In the genomic region with DNA sequence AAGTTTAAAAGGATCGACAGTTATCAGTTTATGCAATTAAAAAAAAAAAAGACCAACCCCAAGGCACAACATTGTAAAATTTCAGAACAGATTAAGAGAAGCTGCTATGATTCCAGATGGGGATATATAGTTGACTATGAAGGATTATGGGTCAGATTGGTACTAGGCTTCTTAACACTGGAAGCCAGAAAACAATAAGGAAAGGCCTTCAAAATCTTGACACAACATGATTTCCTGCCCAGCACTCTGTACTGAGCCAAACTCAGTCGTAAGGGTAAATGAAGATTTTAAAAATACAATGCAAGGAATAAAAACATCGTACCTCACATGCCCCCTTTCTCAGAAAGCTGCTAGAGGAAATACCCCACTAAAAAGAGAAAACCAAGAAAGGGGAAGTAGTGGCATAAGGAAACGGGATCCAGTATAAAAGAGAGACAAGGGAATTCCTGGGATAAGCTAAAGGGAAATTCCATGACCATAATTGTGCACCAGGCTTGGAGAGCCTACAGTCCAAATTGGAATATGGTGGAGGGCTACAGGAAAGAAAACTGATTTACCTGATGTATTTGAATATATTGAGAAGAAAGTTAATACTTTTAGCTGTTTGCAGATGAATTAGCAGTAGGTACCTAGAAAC, we compare ENCODE assay signal across 19 cellular contexts. TPM values are rescaled to one million over a fixed set of nuclear protein-coding genes. Genes with fewer than 3 reads are reported as not detected.
DNase-seq lines count a peak whose midpoint lies in the region; ATAC-seq, FAIRE-seq and TF ChIP-seq lines count a peak whose summit lies in the region.
"Had no signal": no experiment of that assay in that cellular context is flagged by ENCODE, and none has a peak within 500 bp of the region (broad histone marks: within the 10 kb centered on the region; RNA-seq: fewer than 3 reads in every experiment).

No MANE protein-coding gene starts in this region.

- no peaks in the 10 kb centered on the region for H3F3A ChIP-seq in GM23248 (ENCODE audit: insufficient read depth)

- no peak for TF ChIP-seq RAD21 in HepG2 (CRISPR knock-in tag; IDR thresholded peaks at IDR 0.05)

- H3K4me2 ChIP-seq in HepG2 (ENCODE audit: low read depth, low read length) = no peak overlapping the region
- H3K4me2 ChIP-seq in endothelial cell of umbilical vein (ENCODE audit: insufficient read depth, low read length) = no peak overlapping the region
- no peak overlapping the region for H3K4me2 ChIP-seq in GM23248 (ENCODE audit: unreplicated experiment)
- H3K4me2 ChIP-seq: PC-9 had no signal

- BruUV-seq in HepG2 (replicated peaks; lab: Mats Ljungman, UMichigan) (no TSS peak), endothelial cell of umbilical vein (replicated peaks; lab: Mats Ljungman, UMichigan) (no TSS peak)

- peak in 3 of 4 donors; percentile 23 to 38 (median 27) for ATAC-seq in right lobe of liver
- no peak for ATAC-seq in HepG2
- no peak for ATAC-seq in stimulated activated memory B cell treated with anti-CD40 and anti-IgM and Interleukin-4, amounts not matched to agents 10 μg/mL and 1 μg/mL and 100 μg/mL, for 72 hours
- ATAC-seq: activated CD4-positive, CD25-positive, alpha-beta regulatory T cell treated with anti-CD3 and anti-CD28 coated beads, Interleukin-2, amount 50 U/mL, for 24 hours had no signal

- H3K9me3 ChIP-seq in right lobe of liver (no peaks in the 10 kb centered on the region), HepG2 (ENCODE audit: low read length) (no peaks in the 10 kb centered on the region), endothelial cell of umbilical vein (replicated peaks; ENCODE audit: control insufficient read depth, insufficient read depth, low read length) (no peaks in the 10 kb centered on the region), GM23248 (ENCODE audit: low read depth) (no peaks in the 10 kb centered on the region)
- H3K9me3 ChIP-seq: adrenal gland, SJSA1 had no signal

- H2AFZ ChIP-seq in HepG2 (ENCODE audit: low read length) (no peak overlapping the region), endothelial cell of umbilical vein (ENCODE audit: low read depth, low read length) (no peak overlapping the region), GM23248 (no peak overlapping the region)
- H2AFZ ChIP-seq: PC-9 had no signal

- H4K20me1 ChIP-seq in HepG2 (ENCODE audit: insufficient read depth, low read length) (peaks cover 34% of the 10 kb centered on the region), endothelial cell of umbilical vein (replicated peaks; ENCODE audit: control insufficient read depth, extremely low read depth, insufficient read depth, low read length) (peaks cover 23% of the 10 kb centered on the region), GM23248 (ENCODE audit: insufficient read depth) (peaks cover 35% of the 10 kb centered on the region; the same call in 1 of the 2 replicates)

- TF ChIP-seq POLR2A in right lobe of liver (IDR thresholded peaks at IDR 0.05) = no peak
- no peak for TF ChIP-seq POLR2A in HepG2 (IDR thresholded peaks at IDR 0.05; ENCODE audit: insufficient read depth in 1 of 2, low read depth in 2 of 2, low read length in 2 of 2)
- TF ChIP-seq POLR2A in endothelial cell of umbilical vein (IDR thresholded peaks at IDR 0.05; ENCODE audit: low read depth, low read length) = no peak

- TF ChIP-seq EP300 in HepG2 (IDR thresholded peaks at IDR 0.05; ENCODE audit: low read depth in 2 of 2, low read length in 2 of 2) (no peak), HepG2 (CRISPR knock-in tag; IDR thresholded peaks at IDR 0.05; ENCODE audit: borderline replicate concordance) (no peak)

- peaks cover 0 to 5% (median 0%) of the 10 kb centered on the region in 4 donors for H3K36me3 ChIP-seq in right lobe of liver
- H3K36me3 ChIP-seq in HepG2 (replicated peaks in 1 of 2; ENCODE audit: control insufficient read depth in 1 of 2, insufficient read depth in 2 of 2, low read length in 2 of 2) = peaks cover 0 to 5% of the 10 kb centered on the region in 2 experiments; a peak in 2 of 5 replicates
- H3K36me3 ChIP-seq in endothelial cell of umbilical vein (ENCODE audit: control insufficient read depth in 2 of 2, extremely low read depth in 1 of 2, insufficient read depth in 2 of 2, low read length in 2 of 2) = no peaks in the 10 kb centered on the region
- peaks cover 5% of the 10 kb centered on the region for H3K36me3 ChIP-seq in GM23248 (ENCODE audit: low read depth)

- H3K4me3 ChIP-seq in right lobe of liver (no peak overlapping the region), HepG2 (replicated peaks in 1 of 3; ENCODE audit: insufficient read depth in 1 of 3, low read depth in 2 of 3, low read length in 3 of 3) (no peak overlapping the region), endothelial cell of umbilical vein (replicated peaks in 1 of 3; ENCODE audit: insufficient read depth in 1 of 3, low read depth in 1 of 3, low read length in 3 of 3) (no peak overlapping the region), GM23248 (no peak overlapping the region)
- H3K4me3 ChIP-seq: adrenal gland, PC-9, SJSA1 had no signal

- 47% methylated on average over 4 of the region's 4 CpGs for WGBS in right lobe of liver (ENCODE audit: insufficient coverage, low coverage, low lambda C conversion rate, missing lambda C conversion rate)
- WGBS in HepG2 (ENCODE audit: low lambda C conversion rate) = 93% methylated on average over 4 of the region's 4 CpGs
- WGBS in GM23248 (ENCODE audit: low coverage in 1 of 2, low lambda C conversion rate in 2 of 2, missing lambda C conversion rate in 2 of 2), 2 experiments = 97 to 98% methylated on average over 4 of the region's 4 CpGs

- CTCF ChIA-PET in HepG2 (lab: Yijun Ruan, JAX; ENCODE audit: low intra/inter-chr PET ratio, low total read pairs) = no interaction called here
- CTCF ChIA-PET in endothelial cell of umbilical vein (lab: Charles Lee) = interaction anchor here (1.0 to 1.6 kb wide), 5 partner anchors 9 to 306 kb away, joined by 3 to 5 read pairs (median 4); no protein-coding TSS in a partner anchor

- H3K27me3 ChIP-seq in right lobe of liver = no peaks in the 10 kb centered on the region
- H3K27me3 ChIP-seq in HepG2 (ENCODE audit: control insufficient read depth in 1 of 2, insufficient read depth in 2 of 2, low read length in 2 of 2) = no peaks in the 10 kb centered on the region; a peak in 1 of 5 replicates
- no peaks in the 10 kb centered on the region for H3K27me3 ChIP-seq in endothelial cell of umbilical vein (ENCODE audit: control insufficient read depth in 2 of 2, insufficient read depth in 2 of 2, low read length in 2 of 2)
- no peaks in the 10 kb centered on the region for H3K27me3 ChIP-seq in GM23248 (replicated peaks; ENCODE audit: insufficient read depth)
- H3K27me3 ChIP-seq: adrenal gland, SJSA1 had no signal

- POLR2A ChIA-PET in HepG2 (lab: Yijun Ruan, JAX) (no interaction called here), endothelial cell of umbilical vein (lab: Charles Lee) (no interaction called here)

- H3K4me1 Mint-ChIP-seq in stimulated activated memory B cell treated with anti-CD40 and anti-IgM and Interleukin-4, amounts not matched to agents 10 μg/mL and 1 μg/mL and 100 μg/mL, for 72 hours = peaks cover 70% of the 10 kb centered on the region

- H3K27ac Mint-ChIP-seq in stimulated activated memory B cell treated with anti-CD40 and anti-IgM and Interleukin-4, amounts not matched to agents 10 μg/mL and 1 μg/mL and 100 μg/mL, for 72 hours = peak overlapping the region; percentile 58

- H3K79me2 ChIP-seq in HepG2 (ENCODE audit: insufficient read depth, low read length) = peaks cover 95% of the 10 kb centered on the region
- H3K79me2 ChIP-seq in endothelial cell of umbilical vein (ENCODE audit: control insufficient read depth, insufficient read depth, low read length) = peaks cover 90% of the 10 kb centered on the region
- H3K79me2 ChIP-seq in GM23248 (ENCODE audit: insufficient read depth) = peaks cover 100% of the 10 kb centered on the region

- DNase-seq in right lobe of liver (no peak), HepG2 (ENCODE audit: low spot score) (no peak), OCI-M1 (lab: John Stamatoyannopoulos, UW) (peak; percentile 31), endothelial cell of umbilical vein (ENCODE audit: low read depth, low spot score) (peak; percentile 62), Ammon's horn (ENCODE audit: low spot score) (no peak), GM23248 (no peak)
- DNase-seq in activated CD4-positive, alpha-beta T cell treated with anti-CD3 and anti-CD28 coated beads, Interleukin-2, amount 50 U/mL, for 48 hours = no peak
- DNase-seq: adrenal gland, DMS79, kidney, NCI-H1417 treated with DMSO at 0.1 percent for 48 hours, NCI-H524 treated with DMSO at 0.1 percent for 48 hours, PC-9, T-helper 9 cell had no signal

- no peak for FAIRE-seq in HepG2 (lab: Jason Lieb, UNC)
- no peak for FAIRE-seq in endothelial cell of umbilical vein (lab: Jason Lieb, UNC)
- FAIRE-seq: frontal cortex, kidney had no signal

- H3K9me3 Mint-ChIP-seq in stimulated activated memory B cell treated with anti-CD40 and anti-IgM and Interleukin-4, amounts not matched to agents 10 μg/mL and 1 μg/mL and 100 μg/mL, for 72 hours = no peaks in the 10 kb centered on the region
- H3K9me3 Mint-ChIP-seq: neural crest cell had no signal

- H3K9me1 ChIP-seq in endothelial cell of umbilical vein (replicated peaks; ENCODE audit: control insufficient read depth, extremely low read depth, insufficient read depth, low read length) = no peaks in the 10 kb centered on the region

- H3K4me1 ChIP-seq in right lobe of liver (peaks cover 0 to 53% (median 8%) of the 10 kb centered on the region in 4 donors), HepG2 (ENCODE audit: insufficient read depth, low read length) (peaks cover 56% of the 10 kb centered on the region), endothelial cell of umbilical vein (ENCODE audit: control insufficient read depth, extremely low read depth, insufficient read depth, low read length) (peaks cover 4% of the 10 kb centered on the region), GM23248 (ENCODE audit: insufficient read depth) (no peaks in the 10 kb centered on the region)
- H3K4me1 ChIP-seq: SJSA1 had no signal

- dilution Hi-C loops in endothelial cell of umbilical vein (cut with MboI; ENCODE audit: extremely low pct_ligation_motif_present, low sequenced_read_pairs) = no loop called here

- H3K27ac ChIP-seq in right lobe of liver (no peak overlapping the region), HepG2 (ENCODE audit: extremely low read length, insufficient read depth, low read length) (no peak overlapping the region), endothelial cell of umbilical vein (ENCODE audit: insufficient read depth, low read depth, low read length) (no peak overlapping the region), GM23248 (no peak overlapping the region)
- H3K27ac ChIP-seq: adrenal gland, PC-9, SJSA1 had no signal

- TF ChIP-seq CTCF in right lobe of liver (IDR thresholded peaks at IDR 0.05) (no peak), HepG2 (CRISPR knock-in tag; IDR thresholded peaks at IDR 0.05) (no peak), endothelial cell of umbilical vein (IDR thresholded peaks at IDR 0.05; ENCODE audit: extremely low read depth in 1 of 2, insufficient read depth in 1 of 2, low read depth in 1 of 2, low read length in 2 of 2) (no peak)

- peaks cover 7% of the 10 kb centered on the region for H3K36me3 Mint-ChIP-seq in stimulated activated memory B cell treated with anti-CD40 and anti-IgM and Interleukin-4, amounts not matched to agents 10 μg/mL and 1 μg/mL and 100 μg/mL, for 72 hours

- no peak overlapping the region for H3K4me3 Mint-ChIP-seq in stimulated activated memory B cell treated with anti-CD40 and anti-IgM and Interleukin-4, amounts not matched to agents 10 μg/mL and 1 μg/mL and 100 μg/mL, for 72 hours
- H3K4me3 Mint-ChIP-seq: neural crest cell had no signal

- no peaks in the 10 kb centered on the region for H3K27me3 Mint-ChIP-seq in stimulated activated memory B cell treated with anti-CD40 and anti-IgM and Interleukin-4, amounts not matched to agents 10 μg/mL and 1 μg/mL and 100 μg/mL, for 72 hours

- no peak overlapping the region for H3K9ac ChIP-seq in HepG2 (ENCODE audit: insufficient read depth, low read depth, low read length)
- no peak overlapping the region for H3K9ac ChIP-seq in endothelial cell of umbilical vein (replicated peaks; ENCODE audit: extremely low read depth, insufficient read depth, low read length)
- H3K9ac ChIP-seq in GM23248 = no peak overlapping the region

- in situ Hi-C loops in HepG2 (cut with HindIII; ENCODE audit: extremely low pct_ligation_motif_present, low pct_unique_long_range_greater_than_20kb) = no loop called here
- in situ Hi-C loops in GM23248 (cut with MboI) = no loop called here

- no peaks in the 10 kb centered on the region for H3K9me2 ChIP-seq in GM23248 (ENCODE audit: insufficient read depth)

- intact Hi-C loops in right lobe of liver (cut with DNase I) (no loop called here), HepG2 (cut with micrococcal nuclease; ENCODE audit: unreplicated experiment) (no loop called here), endothelial cell of umbilical vein (cut with micrococcal nuclease) (no loop called here)

RNA-seq across cellular contexts. Expression of a gene that starts 27.9 kb away (rescaled TPM):
- total RNA-seq in right lobe of liver = 10 to 100 TPM in 5 of 6 experiments, 1 to 10 TPM in 1; 8.1 to 17.3 (median 13.1) TPM
- 20.7 and 23.2 TPM in 2 replicates for total RNA-seq in HepG2 (2016; rRNA removed; fragmentation: Illumina TruSeq; extraction: Trizol)
- total RNA-seq in HepG2 (2016; cell fraction: cytosol; rRNA removed; fragmentation: Illumina TruSeq; extraction: Trizol; ENCODE audit: low read depth) = 13.3 and 13.7 TPM in 2 replicates
- total RNA-seq in HepG2 (2016; cell fraction: insoluble cytoplasmic fraction; rRNA removed; fragmentation: Illumina TruSeq; extraction: Trizol) = 19.2 and 20.9 TPM in 2 replicates
- 15.7 and 17.4 TPM in 2 replicates for total RNA-seq in HepG2 (2016; cell fraction: membrane; rRNA removed; fragmentation: Illumina TruSeq; extraction: Trizol)
- 40.8 and 44.2 TPM in 2 replicates for total RNA-seq in HepG2 (2016; cell fraction: nucleus; rRNA removed; fragmentation: Illumina TruSeq; extraction: Trizol)
- 27.8 and 33.7 TPM in 2 replicates for polyA plus RNA-seq in HepG2 (2011; rRNA removed)
- 20.2 and 22.2 TPM in 2 replicates for polyA plus RNA-seq in HepG2 (2011; cell fraction: cytosol; rRNA removed)
- 52.0 and 60.6 TPM in 2 replicates for polyA plus RNA-seq in HepG2 (2011; cell fraction: nucleus; rRNA removed)
- polyA plus RNA-seq in HepG2 (2012) = 21.4 and 23.7 TPM in 2 replicates
- polyA plus RNA-seq in HepG2 (2016; cell fraction: cytosol; fragmentation: Illumina TruSeq; extraction: Trizol; ENCODE audit: low read depth) = 1.9 and 2.4 TPM in 2 replicates
- polyA plus RNA-seq in HepG2 (2016; cell fraction: insoluble cytoplasmic fraction; fragmentation: Illumina TruSeq; extraction: Trizol; ENCODE audit: low read depth) = 26.7 and 30.0 TPM in 2 replicates
- 4.2 and 4.8 TPM in 2 replicates for polyA plus RNA-seq in HepG2 (2016; cell fraction: membrane; fragmentation: Illumina TruSeq; extraction: Trizol; ENCODE audit: low read depth)
- 25.3 and 26.6 TPM in 2 replicates for polyA plus RNA-seq in HepG2 (2016; cell fraction: nucleus; fragmentation: Illumina TruSeq; extraction: Trizol; ENCODE audit: insufficient read depth, low read depth)
- 79.4 and 97.0 TPM in 2 replicates for polyA minus RNA-seq in HepG2 (2011; rRNA and poly(A)+ RNA removed; ENCODE audit: low replicate concordance)
- polyA minus RNA-seq in HepG2 (2011; cell fraction: cytosol; rRNA and poly(A)+ RNA removed) = 25.3 and 29.3 TPM in 2 replicates
- 120 and 122 TPM in 2 replicates for polyA minus RNA-seq in HepG2 (2011; cell fraction: nucleus; rRNA and poly(A)+ RNA removed)
- total RNA-seq in endothelial cell of umbilical vein = 24.2 and 32.3 TPM in 2 replicates
- polyA plus RNA-seq in endothelial cell of umbilical vein = 23.7 and 29.0 TPM in 2 replicates
- polyA plus RNA-seq in endothelial cell of umbilical vein (2011; cell fraction: cytosol; rRNA removed) = 16.0 and 18.9 TPM in 2 replicates
- polyA plus RNA-seq in endothelial cell of umbilical vein (2011; cell fraction: nucleus; rRNA removed) = 51.2 and 58.7 TPM in 2 replicates
- 20.5 and 22.7 TPM in 2 replicates for polyA plus RNA-seq in endothelial cell of umbilical vein (2012)
- 105 and 109 TPM in 2 replicates for polyA minus RNA-seq in endothelial cell of umbilical vein
- polyA minus RNA-seq in endothelial cell of umbilical vein (2011; cell fraction: cytosol; rRNA and poly(A)+ RNA removed) = 28.0 TPM
- polyA minus RNA-seq in endothelial cell of umbilical vein (2011; cell fraction: nucleus; rRNA and poly(A)+ RNA removed) = 128 and 187 TPM in 2 replicates
- 10.9 and 14.8 TPM in 2 replicates for total RNA-seq in GM23248 (2014; rRNA removed; shearing (Covaris generic))
- polyA plus RNA-seq in GM23248 (2016; fragmentation: Nextera tagmentation; extraction: Ambion mirVana) = 32.3 and 34.4 TPM in 2 replicates

Comparison
In these comparisons a context has a peak if more than half of its experiments do, and no peak if none do; other contexts are left out.
1. ATAC-seq: peak in right lobe of liver (3 of 4); none in HepG2 (single experiment) and stimulated activated memory B cell treated with anti-CD40 and anti-IgM and Interleukin-4, amounts not matched to agents 10 μg/mL and 1 μg/mL and 100 μg/mL, for 72 hours (single experiment).
2. DNase-seq: peak in OCI-M1 (single experiment) and endothelial cell of umbilical vein (single experiment); none in right lobe of liver (0 of 3), HepG2 (single experiment), activated CD4-positive, alpha-beta T cell treated with anti-CD3 and anti-CD28 coated beads, Interleukin-2, amount 50 U/mL, for 48 hours (0 of 2), Ammon's horn (single experiment) and GM23248 (single experiment).